1 cellular context compared by ENCODE assay signal in the genomic region with DNA sequence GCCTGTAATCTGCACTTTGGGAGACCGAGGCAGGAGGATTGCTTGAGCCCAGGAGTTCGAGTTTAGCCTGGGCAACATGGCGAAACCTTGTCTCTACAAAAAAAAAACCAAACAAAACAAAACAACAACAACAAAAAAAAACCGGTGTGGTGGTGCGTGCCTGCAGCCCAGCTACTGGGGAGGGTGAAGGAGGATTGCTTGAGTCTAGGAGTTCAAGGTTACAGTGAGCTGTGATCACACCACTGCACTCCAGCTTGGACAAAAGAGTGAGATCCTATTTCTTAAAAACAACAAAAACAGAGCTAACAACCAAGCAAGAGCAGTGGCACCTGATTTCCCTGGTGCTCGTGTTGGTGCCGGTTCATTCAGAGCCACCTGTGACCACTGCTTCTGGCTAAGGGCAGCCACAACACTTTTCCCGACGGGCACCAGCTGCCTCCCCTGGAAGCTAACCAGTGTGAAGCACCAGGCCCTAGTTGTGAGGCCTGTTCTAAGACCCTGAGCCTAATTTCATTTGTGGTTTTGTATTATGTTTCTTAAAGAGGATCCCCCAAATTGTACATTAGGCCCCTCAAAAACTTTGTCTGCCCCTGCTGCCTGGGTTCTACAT.
TF ChIP-seq lines count a peak whose summit lies in the region.

No MANE protein-coding gene starts in this region.

TF ChIP-seq in WTC11, 78 proteins besides CTCF, POLR2A, EP300 and RAD21 (continued from another document):
- no peak for TF ChIP-seq JAZF1 (CRISPR knock-in tag; IDR thresholded peaks at IDR 0.05)
